ENCODE assay signal across 7 cellular contexts in genomic region chr10:132446661-132447445, GRCh38. TPM values are rescaled to one million over a fixed set of nuclear protein-coding genes. Genes with fewer than 3 reads are reported as not detected.
DNase-seq lines count a peak whose midpoint lies in the region; ATAC-seq and TF ChIP-seq lines count a peak whose summit lies in the region.

No MANE protein-coding gene starts in this region.

- no peaks in the 10 kb centered on the region for H3K9me3 ChIP-seq in hepatocyte (ENCODE audit: low read depth)

- H3K27ac ChIP-seq in hepatocyte: peak overlapping the region; percentile 94

- peak; percentile 50 for TF ChIP-seq CTCF in hepatocyte (IDR thresholded peaks at IDR 0.05; ENCODE audit: poor library complexity)

- TF ChIP-seq POLR2A in GM18526 (IDR thresholded peaks at IDR 0.05; ENCODE audit: extremely low read depth, insufficient read length): peak; percentile 44

- peak overlapping the region; percentile 52 for H3K4me2 ChIP-seq in hepatocyte

- no peak overlapping the region for H2AFZ ChIP-seq in hepatocyte

- no peaks in the 10 kb centered on the region for H4K20me1 ChIP-seq in hepatocyte (ENCODE audit: insufficient read depth, poor library complexity, severe bottlenecking)

- H3K79me2 ChIP-seq in hepatocyte: no peaks in the 10 kb centered on the region

- no peak overlapping the region for H3K4me3 ChIP-seq in hepatocyte

- no peaks in the 10 kb centered on the region for H3K36me3 ChIP-seq in hepatocyte (replicated peaks; ENCODE audit: insufficient read depth, low read depth)

- 68% methylated on average over 11 of the region's 17 CpGs for WGBS in hepatocyte (ENCODE audit: low lambda C conversion rate, missing lambda C conversion rate)

- no peaks in the 10 kb centered on the region for H3K9me2 ChIP-seq in hepatocyte (replicated peaks; ENCODE audit: insufficient read depth)

- peaks cover 27% of the 10 kb centered on the region for H3K4me1 ChIP-seq in hepatocyte (ENCODE audit: insufficient read depth)

- H3K27me3 ChIP-seq in hepatocyte: no peaks in the 10 kb centered on the region

- DNase-seq in RPMI8226 (peak; percentile 79), hepatocyte (ENCODE audit: low spot score) (peak; percentile 87), superior temporal gyrus (ENCODE audit: extremely low spot score) (no peak)
- DNase-seq in activated effector memory CD4-positive, alpha-beta T cell treated with anti-CD3 and anti-CD28 coated beads, Interleukin-2, amount 50 U/mL, for 16 hours: peak; percentile 86
- DNase-seq in stimulated activated CD4-positive, alpha-beta T cell treated with anti-CD3 and anti-CD28 coated beads, Interleukin-2, amount 100 ng/mL, for 48 hours: peak; percentile 70

- ATAC-seq in HG03457 (IDR thresholded peaks at IDR 0.05; ENCODE audit: unreplicated experiment): peak; percentile 46

RNA-seq across cellular contexts. Expression of gene PWWP2B, which starts 49.9 kb away (rescaled TPM):
- 15.1 and 18.0 TPM in 2 replicates for total RNA-seq in hepatocyte
- 10.7 and 12.7 TPM in 2 replicates for polyA plus RNA-seq in hepatocyte
